In the genomic region with DNA sequence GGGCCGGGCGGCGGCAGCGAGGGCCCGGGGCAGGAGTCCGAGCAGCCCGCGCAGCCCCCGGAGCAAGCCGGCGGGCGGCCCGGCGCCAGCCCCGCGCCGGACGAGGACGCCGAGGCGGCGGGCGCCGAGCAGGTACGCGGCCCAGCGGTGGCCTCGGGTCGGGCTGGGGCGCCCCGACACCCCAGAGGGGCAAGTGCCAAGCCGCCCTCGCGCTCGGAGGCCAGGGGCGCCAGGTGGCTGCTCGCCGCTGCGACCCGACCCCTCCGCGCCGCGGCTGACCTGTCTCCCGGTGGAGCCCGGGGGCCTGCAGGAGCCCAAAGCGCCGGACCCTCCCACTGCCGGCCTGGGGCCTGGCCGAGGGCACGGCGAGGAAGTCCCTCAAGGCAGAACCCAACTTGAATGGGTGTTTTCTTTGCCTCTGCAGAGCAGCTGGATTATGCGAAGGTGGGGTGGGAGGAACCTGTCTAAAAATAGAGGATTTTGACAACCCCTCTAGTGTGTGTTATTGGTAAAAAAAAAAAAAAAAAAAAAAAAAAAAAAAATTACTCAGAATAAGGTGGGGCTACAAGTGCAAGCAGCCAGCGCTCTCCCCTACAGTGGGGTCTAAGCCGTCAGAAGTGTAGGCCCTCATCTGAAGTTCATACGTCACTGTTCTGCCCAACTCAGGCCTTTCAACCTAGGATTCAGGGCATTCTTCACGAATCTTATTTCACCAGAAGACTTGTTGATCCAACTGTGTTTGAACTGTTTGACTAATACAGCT, we compare ENCODE assay signal across 8 cellular contexts. TPM values are rescaled to one million over a fixed set of nuclear protein-coding genes. Genes with fewer than 3 reads are reported as not detected.
DNase-seq lines count a peak whose midpoint lies in the region; ATAC-seq and TF ChIP-seq lines count a peak whose summit lies in the region.

No MANE protein-coding gene starts in this region.

- H3K9me3 ChIP-seq in heart left ventricle: no peaks in the 10 kb centered on the region

- intact Hi-C loops in heart left ventricle (cut with DNase I): loop anchor here in 8 of 10 donors (1.0 to 10.0 kb wide), 8 partner anchors 38 to 196 kb away; no protein-coding TSS in a partner anchor

- 3 to 9% (median 5%) methylated on average over 20 to 57 of the region's 57 CpGs for WGBS in heart left ventricle, 4 donors

- H3K36me3 Mint-ChIP-seq in activated naive CD4-positive, alpha-beta T cell treated with anti-CD3 and anti-CD28 coated beads, Interleukin-2, amount 50 U/mL, for 72 hours: peaks cover 0 to 23% of the 10 kb centered on the region in 2 donors
- H3K36me3 Mint-ChIP-seq in progenitor cell of endocrine pancreas (ENCODE audit: insufficient read depth): peaks cover 6% of the 10 kb centered on the region

- TF ChIP-seq POLR2A in heart left ventricle (IDR thresholded peaks at IDR 0.05): no peak

- ATAC-seq in HG02870 (IDR thresholded peaks at IDR 0.05; ENCODE audit: unreplicated experiment): peak; percentile 30
- ATAC-seq in activated naive CD4-positive, alpha-beta T cell treated with anti-CD3 and anti-CD28 coated beads, Interleukin-2, amount 50 U/mL, for 72 hours: peak; percentile 9 to 16
- peak in 2 of 4 donors; percentile 24 to 35 for ATAC-seq in heart left ventricle

- no peaks in the 10 kb centered on the region for H3K9me3 Mint-ChIP-seq in activated naive CD4-positive, alpha-beta T cell treated with anti-CD3 and anti-CD28 coated beads, Interleukin-2, amount 50 U/mL, for 72 hours
- H3K9me3 Mint-ChIP-seq in progenitor cell of endocrine pancreas (ENCODE audit: low read depth): no peaks in the 10 kb centered on the region

- no peaks in the 10 kb centered on the region for H3K27me3 ChIP-seq in heart left ventricle

- TF ChIP-seq CTCF in heart left ventricle (IDR thresholded peaks at IDR 0.05): peak in 1 of 12 donors; percentile 2
- no peak for TF ChIP-seq CTCF in progenitor cell of endocrine pancreas (IDR thresholded peaks at IDR 0.05; ENCODE audit: unreplicated experiment)

- H3K36me3 ChIP-seq in heart left ventricle: peaks cover 0 to 16% (median 0%) of the 10 kb centered on the region in 9 donors

- H3K4me1 Mint-ChIP-seq in progenitor cell of endocrine pancreas (ENCODE audit: low read depth): peaks cover 24% of the 10 kb centered on the region

- H3K27ac Mint-ChIP-seq in activated naive CD4-positive, alpha-beta T cell treated with anti-CD3 and anti-CD28 coated beads, Interleukin-2, amount 50 U/mL, for 72 hours: peak overlapping the region; percentile 61 to 92
- H3K27ac Mint-ChIP-seq in progenitor cell of endocrine pancreas: peak overlapping the region; percentile 92

- H3K27ac ChIP-seq in heart left ventricle: peak overlapping the region; percentile 85 to 98 (median 94)

- peak in 4 of 6 experiments; percentile 11 to 66 (median 26) for DNase-seq in stimulated activated naive CD4-positive, alpha-beta T cell (lab: John Stamatoyannopoulos, UW)
- no peak for DNase-seq in stimulated activated naive CD4-positive, alpha-beta T cell treated with Interleukin-2 at 50 U/mL for 16 hours (lab: John Stamatoyannopoulos, UW)
- DNase-seq in NCI-H526 treated with DMSO at 0.1 percent for 48 hours (lab: John Stamatoyannopoulos, UW): peak; percentile 46
- peak; percentile 35 to 59 for DNase-seq in activated naive CD4-positive, alpha-beta T cell treated with anti-CD3 and anti-CD28 coated beads, Interleukin-2, amount 50 U/mL, for 72 hours (ENCODE audit: low spot score in 2 of 2)
- peak; percentile 11 to 73 (median 46) for DNase-seq in heart left ventricle
- peak; percentile 50 for DNase-seq in progenitor cell of endocrine pancreas (ENCODE audit: low spot score, unreplicated experiment)
- DNase-seq in hippocampal formation (lab: John Stamatoyannopoulos, UW): no peak

- peaks cover 0 to 73% (median 29%) of the 10 kb centered on the region in 12 donors for H3K4me1 ChIP-seq in heart left ventricle

- peak overlapping the region; percentile 55 to 91 (median 76) for H3K4me3 ChIP-seq in heart left ventricle

- no peaks in the 10 kb centered on the region for H3K27me3 Mint-ChIP-seq in progenitor cell of endocrine pancreas

- peak overlapping the region; percentile 81 for H3K4me3 Mint-ChIP-seq in progenitor cell of endocrine pancreas (ENCODE audit: low read depth)

RNA-seq across cellular contexts. Expression of a gene that starts 0.6 kb away (rescaled TPM):
- total RNA-seq in activated naive CD4-positive, alpha-beta T cell treated with anti-CD3 and anti-CD28 coated beads, Interleukin-2, amount 50 U/mL, for 72 hours: 1 to 10 TPM; 1.3 to 4.2 TPM
- total RNA-seq in heart left ventricle (10 to 100 TPM in 4 of 9 donors, 1 to 10 TPM in 5; 6.5 to 18.5 (median 7.8) TPM), progenitor cell of endocrine pancreas (9.4 and 10.4 TPM in 2 replicates)
- 1 to 10 TPM; 2.7 to 3.6 TPM for polyA plus RNA-seq in heart left ventricle

Comparison
In these comparisons a context has a peak if more than half of its experiments do, and no peak if none do; other contexts are left out.
1. DNase-seq: peak in stimulated activated naive CD4-positive, alpha-beta T cell (4 of 6), NCI-H526 treated with DMSO at 0.1 percent for 48 hours (single experiment), activated naive CD4-positive, alpha-beta T cell treated with anti-CD3 and anti-CD28 coated beads, Interleukin-2, amount 50 U/mL, for 72 hours (2 of 2), heart left ventricle (5 of 5) and progenitor cell of endocrine pancreas (single experiment); none in stimulated activated naive CD4-positive, alpha-beta T cell treated with Interleukin-2 at 50 U/mL for 16 hours (single experiment) and hippocampal formation (0 of 2).